ENCODE assay signal across 15 cellular contexts in genomic region chr10:78523453-78523852, GRCh38.
DNase-seq lines count a peak whose midpoint lies in the region; ATAC-seq, FAIRE-seq and TF ChIP-seq lines count a peak whose summit lies in the region.
"Had no signal": no experiment of that assay in that cellular context is flagged by ENCODE, and none has a peak within 500 bp of the region (broad histone marks: within the 10 kb centered on the region; RNA-seq: fewer than 3 reads in every experiment).

No MANE protein-coding gene starts in this region.

- H4K20me1 ChIP-seq in IMR-90 (ENCODE audit: insufficient read depth, low read length): no peaks in the 10 kb centered on the region

- WGBS in IMR-90 (ENCODE audit: extremely low coverage in 2 of 2, insufficient read length in 1 of 2), 2 experiments: no CpG with 5 or more reads among the region's 1 CpG
- WGBS in endodermal cell (ENCODE audit: insufficient coverage in 1 of 2, insufficient read length in 1 of 2), 2 experiments: 88% methylated on average over 1 of the region's 1 CpG

- no peak overlapping the region for H3K4me2 ChIP-seq in IMR-90 (ENCODE audit: low read depth, low read length)

- H4K5ac ChIP-seq in IMR-90 (ENCODE audit: low read depth, low read length): no peak overlapping the region

- H3K36me3 ChIP-seq in IMR-90 (ENCODE audit: control insufficient read depth, insufficient read depth, low read length): no peaks in the 10 kb centered on the region
- no peaks in the 10 kb centered on the region for H3K36me3 ChIP-seq in endodermal cell (ENCODE audit: control insufficient read depth, insufficient read depth, low read length)

- no peak for TF ChIP-seq POLR2A in IMR-90 (IDR thresholded peaks at IDR 0.05; ENCODE audit: low read depth, low read length)

- intact Hi-C loops in IMR-90 (cut with micrococcal nuclease): no loop called here
- intact Hi-C loops in sciatic nerve (cut with DNase I): no loop called here

- H3K4ac ChIP-seq in IMR-90 (ENCODE audit: low read depth, low read length): no peak overlapping the region

- no peak overlapping the region for H3K9ac ChIP-seq in IMR-90 (ENCODE audit: low read depth, low read length)
- no peak overlapping the region for H3K9ac ChIP-seq in endodermal cell (ENCODE audit: extremely low read depth, low read length, poor library complexity, severe bottlenecking)

- H3K4me3 ChIP-seq in IMR-90 (ENCODE audit: insufficient read depth, low read depth, low read length): no peak overlapping the region
- H3K4me3 ChIP-seq in endodermal cell (ENCODE audit: low read length): no peak overlapping the region

- peak; percentile 73 for DNase-seq in DMS53 (lab: John Stamatoyannopoulos, UW)
- DNase-seq in IMR-90: no peak
- DNase-seq in endodermal cell: peak; percentile 16
- peak; percentile 34 for DNase-seq in sciatic nerve (ENCODE audit: low spot score)
- DNase-seq in NCI-H2171 treated with DMSO at 0.1 percent for 48 hours (lab: John Stamatoyannopoulos, UW): no peak
- DNase-seq in NCI-H2081 (lab: John Stamatoyannopoulos, UW): no peak
- no peak for DNase-seq in urothelium cell line (ENCODE audit: low spot score)
- DNase-seq in T1000 (lab: John Stamatoyannopoulos, UW): no peak
- DNase-seq: CD8-positive, alpha-beta T cell; COR-L47; DMS153 had no signal

- FAIRE-seq in urothelium cell line (lab: Jason Lieb, UNC): no peak
- FAIRE-seq: D721Med, H54 had no signal

- H3K4me1 ChIP-seq in IMR-90 (ENCODE audit: control insufficient read depth, insufficient read depth, low read length) (peaks cover 5% of the 10 kb centered on the region), endodermal cell (ENCODE audit: control insufficient read depth, insufficient read depth, low read length) (no peaks in the 10 kb centered on the region)

- no peak overlapping the region for H2AK9ac ChIP-seq in IMR-90 (replicated peaks; ENCODE audit: low read depth, low read length, poor library complexity)

- H2BK5ac ChIP-seq in IMR-90 (ENCODE audit: low read depth, low read length, poor library complexity, severe bottlenecking): no peak overlapping the region

- BruUV-seq in IMR-90 (replicated peaks; lab: Mats Ljungman, UMichigan): no TSS peak

- no peaks in the 10 kb centered on the region for H3K9me3 Mint-ChIP-seq in endodermal cell
- H3K9me3 Mint-ChIP-seq: CD8-positive, alpha-beta T cell had no signal

- H2BK15ac ChIP-seq in IMR-90 (ENCODE audit: low read depth, low read length): no peak overlapping the region

- ATAC-seq in IMR-90 (ENCODE audit: low read depth) (no peak), sciatic nerve (no peak)
- ATAC-seq: CD8-positive, alpha-beta T cell; HCT116 had no signal

- no peak for TF ChIP-seq RAD21 in IMR-90 (IDR thresholded peaks at IDR 0.05; ENCODE audit: low read length)

- dilution Hi-C loops in IMR-90 (cut with HindIII; ENCODE audit: low sequenced_read_pairs, unreplicated experiment): no loop called here

- TF ChIP-seq CTCF in IMR-90 (conservative IDR thresholded peaks at IDR 0.05; ENCODE audit: low read depth, low read length): no peak
- no peak for TF ChIP-seq CTCF in endodermal cell (conservative IDR thresholded peaks at IDR 0.05)

- in situ Hi-C loops in IMR-90 (cut with MboI; ENCODE audit: low sequenced_read_pairs): no loop called here

- no peaks in the 10 kb centered on the region; the same call in 1 of the 2 replicates for H3K9me1 ChIP-seq in IMR-90 (ENCODE audit: insufficient read depth, low read length)

- H3K27me3 ChIP-seq in IMR-90 (ENCODE audit: control insufficient read depth, insufficient read depth, low read length) (no peaks in the 10 kb centered on the region), endodermal cell (ENCODE audit: control insufficient read depth, insufficient read depth, low read length, poor library complexity, severe bottlenecking) (no peaks in the 10 kb centered on the region)

- no peaks in the 10 kb centered on the region for H3K27me3 Mint-ChIP-seq in endodermal cell (ENCODE audit: insufficient read depth)

- H3K4me1 Mint-ChIP-seq in endodermal cell: peaks cover 4% of the 10 kb centered on the region
- H3K4me1 Mint-ChIP-seq: CD14-positive monocyte had no signal

- H2AK5ac ChIP-seq in IMR-90 (ENCODE audit: low read depth, low read length): no peak overlapping the region

- no peaks in the 10 kb centered on the region for H3K36me3 Mint-ChIP-seq in endodermal cell (ENCODE audit: low read depth)
- H3K36me3 Mint-ChIP-seq: CD14-positive monocyte; CD8-positive, alpha-beta T cell had no signal

- no peak overlapping the region for H3K14ac ChIP-seq in IMR-90 (replicated peaks; ENCODE audit: low read depth, low read length)

- CTCF ChIA-PET in IMR-90 (lab: Yijun Ruan, JAX): no interaction called here

- H4K8ac ChIP-seq in IMR-90 (ENCODE audit: low read depth in 2 of 2, low read length in 2 of 2): no peak overlapping the region

- H3K4me3 Mint-ChIP-seq in endodermal cell: no peak overlapping the region
- H3K4me3 Mint-ChIP-seq: CD14-positive monocyte; CD8-positive, alpha-beta T cell had no signal

- peak overlapping the region; percentile 62 for H2AFZ ChIP-seq in IMR-90 (replicated peaks; ENCODE audit: low read length, poor library complexity)

- no peak overlapping the region for H4K91ac ChIP-seq in IMR-90 (ENCODE audit: insufficient read depth, low read depth, low read length)

- no peak overlapping the region for H2BK120ac ChIP-seq in IMR-90 (ENCODE audit: low read depth, low read length)

- H3K18ac ChIP-seq in IMR-90 (ENCODE audit: low read depth, low read length): no peak overlapping the region

- H2BK20ac ChIP-seq in IMR-90 (ENCODE audit: low read depth, low read length): no peak overlapping the region

- no peak overlapping the region for H3K23ac ChIP-seq in IMR-90 (ENCODE audit: low read depth, low read length)

- POLR2A ChIA-PET in IMR-90 (lab: Charles Lee; ENCODE audit: unreplicated experiment): no interaction called here

- no peaks in the 10 kb centered on the region for H3K9me3 ChIP-seq in IMR-90 (ENCODE audit: control insufficient read depth, insufficient read depth, low read length)
- peaks cover 7% of the 10 kb centered on the region for H3K9me3 ChIP-seq in endodermal cell (ENCODE audit: control insufficient read depth, low read length)

- H3K79me1 ChIP-seq in IMR-90 (ENCODE audit: low read depth in 1 of 2, low read length in 2 of 2): no peaks in the 10 kb centered on the region

- no peak overlapping the region for H3K56ac ChIP-seq in IMR-90 (ENCODE audit: extremely low read depth, insufficient read depth, low read length)

- H3K27ac ChIP-seq in IMR-90 (ENCODE audit: insufficient read depth, low read length): no peak overlapping the region
- H3K27ac ChIP-seq in endodermal cell (ENCODE audit: low read depth, low read length): no peak overlapping the region

- no peak overlapping the region for H3K27ac Mint-ChIP-seq in endodermal cell
- H3K27ac Mint-ChIP-seq: CD8-positive, alpha-beta T cell had no signal

TF ChIP-seq in IMR-90, 13 proteins besides CTCF, POLR2A, EP300 and RAD21:
- TF ChIP-seq SMC3 (IDR thresholded peaks at IDR 0.05; ENCODE audit: low read depth, low read length) (no peak), NFE2L2 (IDR thresholded peaks at IDR 0.05; ENCODE audit: low read depth, low read length) (no peak)

Comparison
In these comparisons a context has a peak if more than half of its experiments do, and no peak if none do; other contexts are left out.
1. DNase-seq: peak in DMS53 (single experiment), endodermal cell (single experiment) and sciatic nerve (single experiment); none in IMR-90 (single experiment), NCI-H2171 treated with DMSO at 0.1 percent for 48 hours (single experiment), NCI-H2081 (0 of 2), urothelium cell line (single experiment) and T1000 (single experiment).